23 cellular contexts compared by ENCODE assay signal in the genomic region with DNA sequence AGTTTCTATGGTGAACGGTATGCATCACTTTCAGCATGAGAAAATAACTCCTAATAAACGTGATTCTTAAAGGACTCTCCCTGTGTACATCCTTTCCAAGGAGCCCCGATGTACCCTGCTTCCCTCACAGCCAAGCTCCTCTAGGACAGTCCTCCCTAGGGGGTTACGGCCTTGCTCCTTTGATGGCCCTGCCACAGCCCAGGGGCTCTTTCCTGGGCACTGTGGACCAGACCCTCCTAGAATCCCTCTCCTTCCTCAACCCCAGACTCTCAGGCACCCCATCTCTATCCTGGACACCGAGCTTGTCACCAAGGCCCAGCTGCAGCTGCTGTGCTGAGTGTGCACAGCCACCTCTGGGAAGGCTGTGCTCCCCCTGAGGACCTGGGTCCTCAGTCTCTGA. TPM values are rescaled to one million over a fixed set of nuclear protein-coding genes. Genes with fewer than 3 reads are reported as not detected.
DNase-seq lines count a peak whose midpoint lies in the region; ATAC-seq, FAIRE-seq and TF ChIP-seq lines count a peak whose summit lies in the region.
"Had no signal": no experiment of that assay in that cellular context is flagged by ENCODE, and none has a peak within 500 bp of the region (broad histone marks: within the 10 kb centered on the region; RNA-seq: fewer than 3 reads in every experiment).

No MANE protein-coding gene starts in this region.

- peaks cover 25% of the 10 kb centered on the region for H3K4me1 Mint-ChIP-seq in central memory CD8-positive, alpha-beta T cell

- H3K4me3 ChIP-seq in IMR-90 (ENCODE audit: insufficient read depth, low read depth, low read length) (no peak overlapping the region), HepG2 (replicated peaks in 1 of 3; ENCODE audit: insufficient read depth in 1 of 3, low read depth in 2 of 3, low read length in 3 of 3) (no peak overlapping the region), neuronal stem cell (ENCODE audit: low read length in 2 of 2) (peak overlapping the region in 1 of 2 donors; percentile 21)
- H3K4me3 ChIP-seq: GM23248, K562 had no signal

- no peak overlapping the region for H2BK20ac ChIP-seq in IMR-90 (ENCODE audit: low read depth, low read length)

- H3K4me2 ChIP-seq in IMR-90 (ENCODE audit: low read depth, low read length) (no peak overlapping the region), HepG2 (ENCODE audit: low read depth, low read length) (no peak overlapping the region), neuronal stem cell (ENCODE audit: insufficient read depth, low read length, poor library complexity, severe bottlenecking) (no peak overlapping the region)

- no peak overlapping the region for H4K8ac ChIP-seq in IMR-90 (ENCODE audit: low read depth in 2 of 2, low read length in 2 of 2)
- no peak overlapping the region for H4K8ac ChIP-seq in neuronal stem cell (ENCODE audit: low read depth, low read length)

- H4K20me1 ChIP-seq in IMR-90 (ENCODE audit: insufficient read depth, low read length) (no peaks in the 10 kb centered on the region), HepG2 (ENCODE audit: insufficient read depth, low read length) (no peaks in the 10 kb centered on the region)

- H3K4me1 ChIP-seq in IMR-90 (ENCODE audit: control insufficient read depth, insufficient read depth, low read length) (peaks cover 4% of the 10 kb centered on the region), HepG2 (ENCODE audit: insufficient read depth, low read length) (peaks cover 13% of the 10 kb centered on the region), neuronal stem cell (ENCODE audit: control insufficient read depth in 2 of 2, insufficient read depth in 1 of 2, low read depth in 1 of 2, low read length in 2 of 2) (peaks cover 4 to 19% of the 10 kb centered on the region in 2 donors)

- no peak overlapping the region for H3K4me3 Mint-ChIP-seq in central memory CD8-positive, alpha-beta T cell

- no peak for ATAC-seq in IMR-90 (ENCODE audit: low read depth)
- ATAC-seq in central memory CD8-positive, alpha-beta T cell (replicated peaks; ENCODE audit: extremely low read depth, poor library complexity, severe bottlenecking), result no peak
- no peak for ATAC-seq in HepG2
- ATAC-seq: K562 had no signal

- H4K91ac ChIP-seq in IMR-90 (ENCODE audit: insufficient read depth, low read depth, low read length), result no peak overlapping the region
- no peak overlapping the region for H4K91ac ChIP-seq in neuronal stem cell (ENCODE audit: low read depth, low read length, poor library complexity)

- CTCF ChIA-PET in IMR-90 (lab: Yijun Ruan, JAX) (no interaction called here), HepG2 (lab: Yijun Ruan, JAX; ENCODE audit: low intra/inter-chr PET ratio, low total read pairs) (no interaction called here)

- H3K9me3 ChIP-seq in IMR-90 (ENCODE audit: control insufficient read depth, insufficient read depth, low read length), result no peaks in the 10 kb centered on the region
- no peaks in the 10 kb centered on the region for H3K9me3 ChIP-seq in HepG2 (ENCODE audit: low read length)
- no peaks in the 10 kb centered on the region for H3K9me3 ChIP-seq in neuronal stem cell (replicated peaks in 1 of 2; ENCODE audit: control insufficient read depth in 2 of 2, insufficient read depth in 1 of 2, low read depth in 1 of 2, low read length in 2 of 2)
- H3K9me3 ChIP-seq: BE2C had no signal

- H2BK120ac ChIP-seq in IMR-90 (ENCODE audit: low read depth, low read length) (no peak overlapping the region), neuronal stem cell (ENCODE audit: low read depth, low read length) (no peak overlapping the region)

- H2AFZ ChIP-seq in IMR-90 (replicated peaks; ENCODE audit: low read length, poor library complexity), result peak overlapping the region; percentile 18
- no peak overlapping the region for H2AFZ ChIP-seq in HepG2 (ENCODE audit: low read length)
- H2AFZ ChIP-seq in neuronal stem cell (ENCODE audit: low read length), result no peak overlapping the region
- H2AFZ ChIP-seq: GM23248 had no signal

- H2BK5ac ChIP-seq in IMR-90 (ENCODE audit: low read depth, low read length, poor library complexity, severe bottlenecking) (no peak overlapping the region), neuronal stem cell (ENCODE audit: low read length) (peak overlapping the region; percentile 58)

- H2BK15ac ChIP-seq in IMR-90 (ENCODE audit: low read depth, low read length) (no peak overlapping the region), neuronal stem cell (ENCODE audit: low read length) (no peak overlapping the region)

- in situ Hi-C loops in IMR-90 (cut with MboI; ENCODE audit: low sequenced_read_pairs) (no loop called here), HepG2 (cut with HindIII; ENCODE audit: extremely low pct_ligation_motif_present, low pct_unique_long_range_greater_than_20kb) (no loop called here)

- H2AK9ac ChIP-seq in IMR-90 (replicated peaks; ENCODE audit: low read depth, low read length, poor library complexity), result no peak overlapping the region

- H3K36me3 ChIP-seq in IMR-90 (ENCODE audit: control insufficient read depth, insufficient read depth, low read length) (no peaks in the 10 kb centered on the region), HepG2 (replicated peaks in 1 of 2; ENCODE audit: control insufficient read depth in 1 of 2, insufficient read depth in 2 of 2, low read length in 2 of 2) (peaks cover 0 to 3% of the 10 kb centered on the region in 2 experiments; a peak in 2 of 5 replicates), neuronal stem cell (replicated peaks in 1 of 2; ENCODE audit: control insufficient read depth in 2 of 2, insufficient read depth in 2 of 2, low read length in 2 of 2) (peaks cover 0 to 3% of the 10 kb centered on the region in 2 donors)
- H3K36me3 ChIP-seq: BE2C had no signal

- H3K36me3 Mint-ChIP-seq in central memory CD8-positive, alpha-beta T cell (ENCODE audit: insufficient read depth), result peaks cover 11% of the 10 kb centered on the region
- H3K36me3 Mint-ChIP-seq: CD4-positive, CD25-positive, alpha-beta regulatory T cell had no signal

- no peak overlapping the region for H4K5ac ChIP-seq in IMR-90 (ENCODE audit: low read depth, low read length)

- intact Hi-C loops in IMR-90 (cut with micrococcal nuclease), result no loop called here
- intact Hi-C loops in HepG2 (cut with micrococcal nuclease; ENCODE audit: unreplicated experiment), result no loop called here

- H2AK5ac ChIP-seq in IMR-90 (ENCODE audit: low read depth, low read length) (no peak overlapping the region), neuronal stem cell (ENCODE audit: low read depth, low read length) (peak overlapping the region; percentile 43)

- no peak overlapping the region for H3K56ac ChIP-seq in IMR-90 (ENCODE audit: extremely low read depth, insufficient read depth, low read length)

- H3K9me3 Mint-ChIP-seq in central memory CD8-positive, alpha-beta T cell, result no peaks in the 10 kb centered on the region
- H3K9me3 Mint-ChIP-seq: CD8-positive, alpha-beta memory T cell had no signal

- H3K9ac ChIP-seq in IMR-90 (ENCODE audit: low read depth, low read length) (no peak overlapping the region), HepG2 (ENCODE audit: insufficient read depth, low read depth, low read length) (no peak overlapping the region), neuronal stem cell (ENCODE audit: low read depth, low read length, poor library complexity) (no peak overlapping the region)
- H3K9ac ChIP-seq: GM23248 had no signal

- dilution Hi-C loops in IMR-90 (cut with HindIII; ENCODE audit: low sequenced_read_pairs, unreplicated experiment), result no loop called here

- peak overlapping the region; percentile 65 for H3K27ac Mint-ChIP-seq in central memory CD8-positive, alpha-beta T cell (ENCODE audit: low read depth)
- H3K27ac Mint-ChIP-seq: CD4-positive, CD25-positive, alpha-beta regulatory T cell; CD8-positive, alpha-beta memory T cell had no signal

- H3K27me3 Mint-ChIP-seq in central memory CD8-positive, alpha-beta T cell, result peaks cover 15% of the 10 kb centered on the region

- no peak for TF ChIP-seq RAD21 in IMR-90 (IDR thresholded peaks at IDR 0.05; ENCODE audit: low read length)
- no peak for TF ChIP-seq RAD21 in HepG2 (CRISPR knock-in tag; IDR thresholded peaks at IDR 0.05)

- TF ChIP-seq EP300 in HepG2 (IDR thresholded peaks at IDR 0.05; ENCODE audit: low read depth in 2 of 2, low read length in 2 of 2) (no peak), HepG2 (CRISPR knock-in tag; IDR thresholded peaks at IDR 0.05; ENCODE audit: borderline replicate concordance) (no peak)

- TF ChIP-seq POLR2A in IMR-90 (IDR thresholded peaks at IDR 0.05; ENCODE audit: low read depth, low read length) (no peak), HepG2 (IDR thresholded peaks at IDR 0.05; ENCODE audit: insufficient read depth in 1 of 2, low read depth in 2 of 2, low read length in 2 of 2) (peak in 1 of 2 experiments; percentile 29; a peak in 1 of 4 replicates)

- H3K79me1 ChIP-seq in IMR-90 (ENCODE audit: low read depth in 1 of 2, low read length in 2 of 2) (peaks cover 9 to 22% of the 10 kb centered on the region in 2 experiments; a peak in 3 of 4 replicates), neuronal stem cell (ENCODE audit: low read depth, low read length) (peaks cover 4% of the 10 kb centered on the region)

- 100% methylated on average over 1 of the region's 5 CpGs; no CpG with 5 or more reads in 1 of the 2 experiments for WGBS in IMR-90 (ENCODE audit: extremely low coverage in 2 of 2, insufficient read length in 1 of 2), 2 experiments
- WGBS in HepG2 (ENCODE audit: low lambda C conversion rate), result 84% methylated on average over 4 of the region's 5 CpGs
- WGBS in neuronal stem cell (ENCODE audit: extremely low coverage in 2 of 2, insufficient read length in 2 of 2, insufficient replicate concordance in 1 of 2), 2 donors, result no CpG with 5 or more reads among the region's 5 CpGs

- TF ChIP-seq CTCF in IMR-90 (conservative IDR thresholded peaks at IDR 0.05; ENCODE audit: low read depth, low read length) (no peak), HepG2 (CRISPR knock-in tag; IDR thresholded peaks at IDR 0.05) (no peak)

- no peak for FAIRE-seq in HepG2 (lab: Jason Lieb, UNC)
- FAIRE-seq: G401.6, GM12892, GM18507, K562 had no signal

- H3K27ac ChIP-seq in IMR-90 (ENCODE audit: insufficient read depth, low read length) (no peak overlapping the region), HepG2 (ENCODE audit: extremely low read length, insufficient read depth, low read length) (no peak overlapping the region), neuronal stem cell (replicated peaks; ENCODE audit: low read length) (no peak overlapping the region)
- H3K27ac ChIP-seq: GM23248 had no signal

- POLR2A ChIA-PET in IMR-90 (lab: Charles Lee; ENCODE audit: unreplicated experiment), result no interaction called here
- POLR2A ChIA-PET in HepG2 (lab: Yijun Ruan, JAX), result no interaction called here

- BruUV-seq in IMR-90 (replicated peaks; lab: Mats Ljungman, UMichigan) (no TSS peak), HepG2 (replicated peaks; lab: Mats Ljungman, UMichigan) (no TSS peak)

- no peak overlapping the region for H3K18ac ChIP-seq in IMR-90 (ENCODE audit: low read depth, low read length)
- no peak overlapping the region for H3K18ac ChIP-seq in neuronal stem cell (ENCODE audit: low read length)

- no peak overlapping the region for H2BK12ac ChIP-seq in neuronal stem cell (ENCODE audit: low read length)

- DNase-seq in IMR-90 (no peak), HepG2 (ENCODE audit: low spot score) (no peak), neuronal stem cell (ENCODE audit: low spot score) (no peak), NCI-H2029 treated with DMSO at 0.1 percent for 48 hours (lab: John Stamatoyannopoulos, UW) (no peak), AG20443 (ENCODE audit: low spot score) (no peak), GM03348 (ENCODE audit: low spot score) (no peak)
- no peak for DNase-seq in central memory CD8-positive, alpha-beta T cell (ENCODE audit: low spot score in 2 of 2)
- DNase-seq in activated CD8-positive, alpha-beta memory T cell treated with anti-CD3 and anti-CD28 coated beads for 24 hours, result no peak
- DNase-seq: BE2C; C1 segment of cervical spinal cord; CD4-positive, CD25-positive, alpha-beta regulatory T cell; CD8-positive, alpha-beta memory T cell; COR-L47; DMS 273 treated with DMSO at 0.1 percent for 48 hours; DMS53; GM23248; H7 had no signal

- H3K14ac ChIP-seq in IMR-90 (replicated peaks; ENCODE audit: low read depth, low read length), result no peak overlapping the region
- no peak overlapping the region for H3K14ac ChIP-seq in neuronal stem cell (ENCODE audit: low read length)

- H3K9me1 ChIP-seq in IMR-90 (ENCODE audit: insufficient read depth, low read length), result no peaks in the 10 kb centered on the region; the same call in 1 of the 2 replicates

- H3K4ac ChIP-seq in IMR-90 (ENCODE audit: low read depth, low read length), result no peak overlapping the region
- H3K4ac ChIP-seq in neuronal stem cell (ENCODE audit: low read length), result no peak overlapping the region

- H3K27me3 ChIP-seq in IMR-90 (ENCODE audit: control insufficient read depth, insufficient read depth, low read length) (no peaks in the 10 kb centered on the region), HepG2 (ENCODE audit: control insufficient read depth in 1 of 2, insufficient read depth in 2 of 2, low read length in 2 of 2) (no peaks in the 10 kb centered on the region; a peak in 1 of 5 replicates), neuronal stem cell (ENCODE audit: control insufficient read depth in 3 of 3, insufficient read depth in 3 of 3, low read depth in 1 of 3, low read length in 3 of 3) (no peaks in the 10 kb centered on the region)
- H3K27me3 ChIP-seq: BE2C had no signal

- H3K23ac ChIP-seq in IMR-90 (ENCODE audit: low read depth, low read length), result no peak overlapping the region
- H3K23ac ChIP-seq in neuronal stem cell (ENCODE audit: low read depth, low read length, poor library complexity), result no peak overlapping the region

- H3K79me2 ChIP-seq in HepG2 (ENCODE audit: insufficient read depth, low read length), result peaks cover 6% of the 10 kb centered on the region

RNA-seq across cellular contexts. Expression of gene SAMM50, which starts 3.9 kb away (rescaled TPM):
- 43.7 and 60.0 TPM in 2 replicates for total RNA-seq in IMR-90 (2012; rRNA removed)
- 37.4 and 40.6 TPM in 2 replicates for polyA plus RNA-seq in IMR-90 (2012; rRNA removed)
- polyA plus RNA-seq in IMR-90 (2012; cell fraction: cytosol; rRNA removed), result 23.4 and 23.6 TPM in 2 replicates
- polyA plus RNA-seq in IMR-90 (2012; cell fraction: nucleus; rRNA removed; ENCODE audit: low replicate concordance), result 14.2 and 34.8 TPM in 2 replicates
- total RNA-seq in HepG2 (2016; rRNA removed; fragmentation: Illumina TruSeq; extraction: Trizol), result 63.4 and 95.8 TPM in 2 replicates
- total RNA-seq in HepG2 (2016; cell fraction: cytosol; rRNA removed; fragmentation: Illumina TruSeq; extraction: Trizol; ENCODE audit: low read depth), result 16.2 and 18.4 TPM in 2 replicates
- total RNA-seq in HepG2 (2016; cell fraction: insoluble cytoplasmic fraction; rRNA removed; fragmentation: Illumina TruSeq; extraction: Trizol), result 68.1 and 90.1 TPM in 2 replicates
- total RNA-seq in HepG2 (2016; cell fraction: membrane; rRNA removed; fragmentation: Illumina TruSeq; extraction: Trizol), result 30.8 and 34.8 TPM in 2 replicates
- 33.1 and 34.2 TPM in 2 replicates for total RNA-seq in HepG2 (2016; cell fraction: nucleus; rRNA removed; fragmentation: Illumina TruSeq; extraction: Trizol)
- 26.2 and 34.7 TPM in 2 replicates for polyA plus RNA-seq in HepG2 (2011; rRNA removed)
- 27.3 and 27.8 TPM in 2 replicates for polyA plus RNA-seq in HepG2 (2011; cell fraction: cytosol; rRNA removed)
- 19.1 and 21.3 TPM in 2 replicates for polyA plus RNA-seq in HepG2 (2011; cell fraction: nucleus; rRNA removed)
- polyA plus RNA-seq in HepG2 (2012), result 36.0 and 46.3 TPM in 2 replicates
- polyA plus RNA-seq in HepG2 (2016; cell fraction: cytosol; fragmentation: Illumina TruSeq; extraction: Trizol; ENCODE audit: low read depth), result 18.9 and 20.3 TPM in 2 replicates
- polyA plus RNA-seq in HepG2 (2016; cell fraction: insoluble cytoplasmic fraction; fragmentation: Illumina TruSeq; extraction: Trizol; ENCODE audit: low read depth), result 90.0 and 99.1 TPM in 2 replicates
- polyA plus RNA-seq in HepG2 (2016; cell fraction: membrane; fragmentation: Illumina TruSeq; extraction: Trizol; ENCODE audit: low read depth), result 27.5 and 27.7 TPM in 2 replicates
- polyA plus RNA-seq in HepG2 (2016; cell fraction: nucleus; fragmentation: Illumina TruSeq; extraction: Trizol; ENCODE audit: insufficient read depth, low read depth), result 48.2 and 49.2 TPM in 2 replicates
- 22.2 and 45.2 TPM in 2 replicates for polyA minus RNA-seq in HepG2 (2011; rRNA and poly(A)+ RNA removed; ENCODE audit: low replicate concordance)
- 20.5 and 22.8 TPM in 2 replicates for polyA minus RNA-seq in HepG2 (2011; cell fraction: cytosol; rRNA and poly(A)+ RNA removed)
- 19.3 and 24.1 TPM in 2 replicates for polyA minus RNA-seq in HepG2 (2011; cell fraction: nucleus; rRNA and poly(A)+ RNA removed)
- 26.1 TPM for polyA plus RNA-seq in neuronal stem cell (2013, experiment 1 of 2)
- polyA plus RNA-seq in neuronal stem cell (2013, experiment 2 of 2), result 25.1 TPM

RNA-seq across cellular contexts. Expression of gene PNPLA3, which starts 27.8 kb away (rescaled TPM):
- 3.3 and 3.6 TPM in 2 replicates for total RNA-seq in IMR-90 (2012; rRNA removed)
- polyA plus RNA-seq in IMR-90 (2012; rRNA removed), result 7.5 and 8.4 TPM in 2 replicates
- polyA plus RNA-seq in IMR-90 (2012; cell fraction: cytosol; rRNA removed), result 3.1 and 4.0 TPM in 2 replicates
- 25.4 and 30.2 TPM in 2 replicates for polyA plus RNA-seq in IMR-90 (2012; cell fraction: nucleus; rRNA removed; ENCODE audit: low replicate concordance)
- 13.7 and 16.9 TPM in 2 replicates for total RNA-seq in HepG2 (2016; rRNA removed; fragmentation: Illumina TruSeq; extraction: Trizol)
- total RNA-seq in HepG2 (2016; cell fraction: cytosol; rRNA removed; fragmentation: Illumina TruSeq; extraction: Trizol; ENCODE audit: low read depth), result 4.8 and 8.4 TPM in 2 replicates
- 10.7 and 17.4 TPM in 2 replicates for total RNA-seq in HepG2 (2016; cell fraction: insoluble cytoplasmic fraction; rRNA removed; fragmentation: Illumina TruSeq; extraction: Trizol)
- 4.8 and 6.1 TPM in 2 replicates for total RNA-seq in HepG2 (2016; cell fraction: membrane; rRNA removed; fragmentation: Illumina TruSeq; extraction: Trizol)
- 21.0 and 22.1 TPM in 2 replicates for total RNA-seq in HepG2 (2016; cell fraction: nucleus; rRNA removed; fragmentation: Illumina TruSeq; extraction: Trizol)
- 19.8 and 24.1 TPM in 2 replicates for polyA plus RNA-seq in HepG2 (2011; rRNA removed)
- polyA plus RNA-seq in HepG2 (2011; cell fraction: cytosol; rRNA removed), result 9.1 and 9.8 TPM in 2 replicates
- 53.2 and 70.9 TPM in 2 replicates for polyA plus RNA-seq in HepG2 (2011; cell fraction: nucleus; rRNA removed)
- 13.9 and 14.4 TPM in 2 replicates for polyA plus RNA-seq in HepG2 (2012)
- polyA plus RNA-seq in HepG2 (2016; cell fraction: cytosol; fragmentation: Illumina TruSeq; extraction: Trizol; ENCODE audit: low read depth), result 0.89 and 0.97 TPM in 2 replicates
- polyA plus RNA-seq in HepG2 (2016; cell fraction: insoluble cytoplasmic fraction; fragmentation: Illumina TruSeq; extraction: Trizol; ENCODE audit: low read depth), result 7.2 and 8.6 TPM in 2 replicates
- polyA plus RNA-seq in HepG2 (2016; cell fraction: membrane; fragmentation: Illumina TruSeq; extraction: Trizol; ENCODE audit: low read depth), result 1.2 and 1.4 TPM in 2 replicates
- polyA plus RNA-seq in HepG2 (2016; cell fraction: nucleus; fragmentation: Illumina TruSeq; extraction: Trizol; ENCODE audit: insufficient read depth, low read depth), result 32.5 and 34.1 TPM in 2 replicates
- polyA minus RNA-seq in HepG2 (2011; rRNA and poly(A)+ RNA removed; ENCODE audit: low replicate concordance), result 7.9 and 27.4 TPM in 2 replicates
- 7.7 and 11.8 TPM in 2 replicates for polyA minus RNA-seq in HepG2 (2011; cell fraction: cytosol; rRNA and poly(A)+ RNA removed)
- polyA minus RNA-seq in HepG2 (2011; cell fraction: nucleus; rRNA and poly(A)+ RNA removed), result 28.2 and 46.9 TPM in 2 replicates
- polyA plus RNA-seq in neuronal stem cell (2013, experiment 1 of 2), result 11.0 TPM
- 11.6 TPM for polyA plus RNA-seq in neuronal stem cell (2013, experiment 2 of 2)
- total RNA-seq: CD4-positive, CD25-positive, alpha-beta regulatory T cell had no signal
- polyA plus RNA-seq: CD4-positive, CD25-positive, alpha-beta regulatory T cell; CD8-positive, alpha-beta memory T cell had no signal

RNA-seq across cellular contexts. Expression of gene PNPLA5, which starts 59.6 kb away (rescaled TPM):
- total RNA-seq in IMR-90 (2012; rRNA removed) (0.18 TPM in 1 of 2 replicates, not detected in the other), HepG2 (2016; rRNA removed; fragmentation: Illumina TruSeq; extraction: Trizol) (not detected in 2 replicates)
- polyA plus RNA-seq in IMR-90 (2012; rRNA removed) (0.13 and 0.44 TPM in 2 replicates), HepG2 (2011; rRNA removed) (not detected in 2 replicates)
- 0.29 and 0.50 TPM in 2 replicates for polyA plus RNA-seq in IMR-90 (2012; cell fraction: cytosol; rRNA removed)
- 0.65 TPM in 2 replicates for polyA plus RNA-seq in IMR-90 (2012; cell fraction: nucleus; rRNA removed; ENCODE audit: low replicate concordance)
- total RNA-seq in HepG2 (2016; cell fraction: cytosol; rRNA removed; fragmentation: Illumina TruSeq; extraction: Trizol; ENCODE audit: low read depth), result not detected in 2 replicates
- total RNA-seq in HepG2 (2016; cell fraction: insoluble cytoplasmic fraction; rRNA removed; fragmentation: Illumina TruSeq; extraction: Trizol), result not detected in 2 replicates
- not detected in 2 replicates for total RNA-seq in HepG2 (2016; cell fraction: membrane; rRNA removed; fragmentation: Illumina TruSeq; extraction: Trizol)
- total RNA-seq in HepG2 (2016; cell fraction: nucleus; rRNA removed; fragmentation: Illumina TruSeq; extraction: Trizol), result not detected in 2 replicates
- not detected in 2 replicates for polyA plus RNA-seq in HepG2 (2011; cell fraction: cytosol; rRNA removed)
- not detected in 2 replicates for polyA plus RNA-seq in HepG2 (2011; cell fraction: nucleus; rRNA removed)
- polyA plus RNA-seq in HepG2 (2012), result not detected in 2 replicates
- not detected in 2 replicates for polyA plus RNA-seq in HepG2 (2016; cell fraction: cytosol; fragmentation: Illumina TruSeq; extraction: Trizol; ENCODE audit: low read depth)
- polyA plus RNA-seq in HepG2 (2016; cell fraction: insoluble cytoplasmic fraction; fragmentation: Illumina TruSeq; extraction: Trizol; ENCODE audit: low read depth), result not detected in 2 replicates
- polyA plus RNA-seq in HepG2 (2016; cell fraction: membrane; fragmentation: Illumina TruSeq; extraction: Trizol; ENCODE audit: low read depth), result not detected in 2 replicates
- not detected in 2 replicates for polyA plus RNA-seq in HepG2 (2016; cell fraction: nucleus; fragmentation: Illumina TruSeq; extraction: Trizol; ENCODE audit: insufficient read depth, low read depth)
- polyA minus RNA-seq in HepG2 (2011; rRNA and poly(A)+ RNA removed; ENCODE audit: low replicate concordance), result not detected in 2 replicates
- not detected in 2 replicates for polyA minus RNA-seq in HepG2 (2011; cell fraction: cytosol; rRNA and poly(A)+ RNA removed)
- not detected in 2 replicates for polyA minus RNA-seq in HepG2 (2011; cell fraction: nucleus; rRNA and poly(A)+ RNA removed)
- not detected for polyA plus RNA-seq in neuronal stem cell (2013, experiment 1 of 2)
- polyA plus RNA-seq in neuronal stem cell (2013, experiment 2 of 2), result not detected
- total RNA-seq: A172; CD4-positive, CD25-positive, alpha-beta regulatory T cell; CD8-positive, alpha-beta memory T cell; GM23248; HT-29; K562 had no signal
- polyA plus RNA-seq: CD4-positive, CD25-positive, alpha-beta regulatory T cell; CD8-positive, alpha-beta memory T cell; GM23248; K562 had no signal
